In the genomic region with DNA sequence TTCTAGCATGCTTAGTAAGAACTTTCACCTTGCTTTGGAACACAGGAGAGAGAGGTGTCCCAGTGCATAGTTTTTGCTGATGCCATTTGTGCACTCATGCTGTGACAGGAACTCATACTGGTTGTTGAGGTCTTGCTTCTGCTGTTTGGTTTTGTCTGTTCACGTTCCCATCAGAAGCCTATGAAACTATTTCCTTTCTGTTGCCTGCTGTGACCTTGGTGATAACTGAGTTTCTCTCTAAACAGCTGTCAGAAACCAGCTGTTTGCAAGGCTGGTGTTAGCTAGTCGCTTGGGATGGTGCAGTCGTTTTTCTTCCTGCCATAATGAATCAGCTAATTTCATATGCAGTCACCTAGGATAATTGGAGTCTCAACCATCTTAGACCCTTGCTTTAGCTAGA, we compare ENCODE assay signal across 23 cellular contexts.
"Had no signal": no experiment of that assay in that cellular context is flagged by ENCODE, and none has a peak within 500 bp of the region (broad histone marks: within the 10 kb centered on the region; RNA-seq: fewer than 3 reads in every experiment).

No MANE protein-coding gene starts in this region.

- H3K27me3 ChIP-seq: breast epithelium, esophagus muscularis mucosa, foreskin keratinocyte, heart left ventricle, ovary, suprapubic skin, tibial artery, upper lobe of right lung had no signal

- H3K36me3 ChIP-seq: breast epithelium, esophagus muscularis mucosa, heart left ventricle, ovary, suprapubic skin, tibial artery, upper lobe of right lung had no signal

- H3K27ac ChIP-seq: breast epithelium, esophagus muscularis mucosa, foreskin keratinocyte, heart left ventricle, ovary, skin epidermis, suprapubic skin, tibial artery, upper lobe of right lung had no signal

- ATAC-seq: activated naive CD4-positive, alpha-beta T cell treated with anti-CD3 and anti-CD28 coated beads, Interleukin-2, amount 50 U/mL, for 72 hours; activated T-cell treated with anti-CD3 and anti-CD28 coated beads, Interleukin-2, amount 50 U/mL, for 72 hours; foreskin keratinocyte; sciatic nerve; stimulated activated naive B cell treated with anti-CD40 and anti-IgM and Interleukin-4, amounts not matched to agents 10 μg/mL and 1 μg/mL and 100 μg/mL, for 72 hours; upper lobe of right lung had no signal

- DNase-seq: activated B cell treated with CpG ODN at 0.5 μM for 24 hours; activated naive CD4-positive, alpha-beta T cell; activated T-cell treated with anti-CD3 and anti-CD28 coated beads for 4 hours; activated T-cell treated with anti-CD3 and anti-CD28 coated beads, Interleukin-2, amount 50 U/mL, for 72 hours; central memory CD4-positive, alpha-beta T cell; endodermal cell; foreskin keratinocyte; heart left ventricle; mammary epithelial cell; naive B cell; ovary; stimulated activated CD4-positive, alpha-beta T cell treated with anti-CD3 and anti-CD28 coated beads, Interleukin-12 subunit alpha, Interleukin-12 subunit beta, amount 100 ng/mL, for 4 hours; stimulated activated CD4-positive, alpha-beta T cell treated with anti-CD3 and anti-CD28 coated beads, Interleukin-4, amount 100 ng/mL, for 24 hours; stimulated activated naive B cell treated with anti-CD40 and anti-IgM and Interleukin-4, amounts not matched to agents 10 μg/mL and 1 μg/mL and 100 μg/mL, for 72 hours; T-helper 2 cell; tibial artery; upper lobe of right lung had no signal

- H3K4me3 ChIP-seq: breast epithelium, esophagus muscularis mucosa, heart left ventricle, ovary, skin epidermis, suprapubic skin, tibial artery, upper lobe of right lung had no signal

- H3K9me3 ChIP-seq: breast epithelium, esophagus muscularis mucosa, heart left ventricle, ovary, suprapubic skin, tibial artery, upper lobe of right lung had no signal

- H3K4me1 ChIP-seq: breast epithelium, esophagus muscularis mucosa, foreskin keratinocyte, heart left ventricle, suprapubic skin, tibial artery, upper lobe of right lung had no signal
